8 cellular contexts compared by ENCODE assay signal in the genomic region with DNA sequence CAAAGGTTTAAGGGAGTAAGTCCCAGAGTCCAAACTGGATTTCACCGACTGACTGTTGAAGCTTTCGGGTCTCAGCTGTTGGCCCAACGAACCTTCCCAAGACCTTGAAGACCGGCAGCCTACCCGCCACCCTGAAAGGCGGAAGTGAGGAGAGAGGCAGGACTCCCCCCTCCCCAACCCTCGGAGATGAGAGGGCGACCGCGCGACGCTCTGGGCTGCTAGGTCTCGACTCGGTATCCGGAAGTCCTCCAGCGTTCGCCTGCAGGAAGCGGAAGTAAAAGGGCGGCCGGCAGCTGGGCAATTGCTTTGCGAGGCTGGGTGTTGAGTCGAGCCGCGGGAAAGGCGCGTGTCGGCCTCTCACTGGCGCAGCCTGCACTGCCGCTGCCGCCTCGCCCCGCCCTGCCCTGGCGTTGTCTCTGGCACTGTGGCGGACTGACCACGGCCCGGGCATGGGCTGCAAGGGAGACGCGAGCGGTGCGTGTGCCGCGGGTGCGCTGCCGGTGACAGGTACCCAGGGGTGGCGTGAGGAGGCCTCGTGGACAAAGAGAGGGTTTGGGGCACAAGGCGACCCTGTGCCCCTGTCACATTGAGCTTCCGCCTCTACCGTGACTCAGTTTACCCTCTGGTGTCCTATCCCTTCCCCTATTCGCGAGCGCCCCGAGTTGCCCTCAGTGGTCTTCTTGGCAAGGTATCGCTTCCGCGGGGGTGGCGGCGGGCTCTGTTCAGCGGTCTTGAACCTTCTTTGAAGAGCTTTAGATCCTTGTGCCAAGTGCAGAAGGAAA. TPM values are rescaled to one million over a fixed set of nuclear protein-coding genes. Genes with fewer than 3 reads are reported as not detected.
DNase-seq lines count a peak whose midpoint lies in the region; ATAC-seq and TF ChIP-seq lines count a peak whose summit lies in the region.

A gene with protein sequence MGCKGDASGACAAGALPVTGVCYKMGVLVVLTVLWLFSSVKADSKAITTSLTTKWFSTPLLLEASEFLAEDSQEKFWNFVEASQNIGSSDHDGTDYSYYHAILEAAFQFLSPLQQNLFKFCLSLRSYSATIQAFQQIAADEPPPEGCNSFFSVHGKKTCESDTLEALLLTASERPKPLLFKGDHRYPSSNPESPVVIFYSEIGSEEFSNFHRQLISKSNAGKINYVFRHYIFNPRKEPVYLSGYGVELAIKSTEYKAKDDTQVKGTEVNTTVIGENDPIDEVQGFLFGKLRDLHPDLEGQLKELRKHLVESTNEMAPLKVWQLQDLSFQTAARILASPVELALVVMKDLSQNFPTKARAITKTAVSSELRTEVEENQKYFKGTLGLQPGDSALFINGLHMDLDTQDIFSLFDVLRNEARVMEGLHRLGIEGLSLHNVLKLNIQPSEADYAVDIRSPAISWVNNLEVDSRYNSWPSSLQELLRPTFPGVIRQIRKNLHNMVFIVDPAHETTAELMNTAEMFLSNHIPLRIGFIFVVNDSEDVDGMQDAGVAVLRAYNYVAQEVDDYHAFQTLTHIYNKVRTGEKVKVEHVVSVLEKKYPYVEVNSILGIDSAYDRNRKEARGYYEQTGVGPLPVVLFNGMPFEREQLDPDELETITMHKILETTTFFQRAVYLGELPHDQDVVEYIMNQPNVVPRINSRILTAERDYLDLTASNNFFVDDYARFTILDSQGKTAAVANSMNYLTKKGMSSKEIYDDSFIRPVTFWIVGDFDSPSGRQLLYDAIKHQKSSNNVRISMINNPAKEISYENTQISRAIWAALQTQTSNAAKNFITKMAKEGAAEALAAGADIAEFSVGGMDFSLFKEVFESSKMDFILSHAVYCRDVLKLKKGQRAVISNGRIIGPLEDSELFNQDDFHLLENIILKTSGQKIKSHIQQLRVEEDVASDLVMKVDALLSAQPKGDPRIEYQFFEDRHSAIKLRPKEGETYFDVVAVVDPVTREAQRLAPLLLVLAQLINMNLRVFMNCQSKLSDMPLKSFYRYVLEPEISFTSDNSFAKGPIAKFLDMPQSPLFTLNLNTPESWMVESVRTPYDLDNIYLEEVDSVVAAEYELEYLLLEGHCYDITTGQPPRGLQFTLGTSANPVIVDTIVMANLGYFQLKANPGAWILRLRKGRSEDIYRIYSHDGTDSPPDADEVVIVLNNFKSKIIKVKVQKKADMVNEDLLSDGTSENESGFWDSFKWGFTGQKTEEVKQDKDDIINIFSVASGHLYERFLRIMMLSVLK (N-terminal part only) (plus strand): TSS at position 292 of the 782 bp plus-strand sequence. CDS start 158 bp downstream, at position 450.

- DNase-seq in GM10248 (ENCODE audit: extremely low spot score) (peak; percentile 97), NCI-H1105 (lab: John Stamatoyannopoulos, UW) (peak; percentile 92), SKM-1 treated with dmso at 0.1 percent for 144 hours (lab: John Stamatoyannopoulos, UW; ENCODE audit: unreplicated experiment) (peak; percentile 97), glutamatergic neuron (peak; percentile 94), osteoblast (ENCODE audit: insufficient read length, low spot score, missing footprints) (peak; percentile 97), thoracic aorta (ENCODE audit: low spot score) (peak; percentile 85)

- peaks cover 49% of the 10 kb centered on the region for H3K79me2 ChIP-seq in osteoblast (ENCODE audit: insufficient read depth, low read length)

- H3K36me3 ChIP-seq in osteoblast (ENCODE audit: insufficient read depth, low read length) = no peaks in the 10 kb centered on the region
- H3K36me3 ChIP-seq in thoracic aorta = no peaks in the 10 kb centered on the region

- H3K4me1 ChIP-seq in osteoblast (ENCODE audit: insufficient read depth, low read length) = no peaks in the 10 kb centered on the region
- H3K4me1 ChIP-seq in thoracic aorta (ENCODE audit: control insufficient read depth in 1 of 2, low read depth in 2 of 2) = peaks cover 6 to 8% of the 10 kb centered on the region in 2 donors

- peaks cover 6% of the 10 kb centered on the region for H4K20me1 ChIP-seq in osteoblast (ENCODE audit: insufficient read depth, low read length)

- H3K27me3 Mint-ChIP-seq in activated naive CD8-positive, alpha-beta T cell = no peaks in the 10 kb centered on the region
- H3K27me3 Mint-ChIP-seq in glutamatergic neuron (ENCODE audit: unreplicated experiment) = no peaks in the 10 kb centered on the region

- H3K27ac Mint-ChIP-seq in activated naive CD8-positive, alpha-beta T cell = peak within 1 kb of the TSS; percentile 94
- peak within 1 kb of the TSS; percentile 87 for H3K27ac Mint-ChIP-seq in glutamatergic neuron (ENCODE audit: unreplicated experiment)

- H3K4me2 ChIP-seq in osteoblast (ENCODE audit: insufficient read depth, low read length) = peak within 1 kb of the TSS; percentile 86

- CTCF ChIA-PET in GM10248 (lab: Yijun Ruan, JAX) = interaction anchor here (1.2 to 2.4 kb wide), 2 partner anchors 8 to 28 kb away, joined by 3 to 15 read pairs; no protein-coding TSS in a partner anchor

- H3K9me3 ChIP-seq in osteoblast (ENCODE audit: low read depth, low read length) = no peaks in the 10 kb centered on the region
- H3K9me3 ChIP-seq in thoracic aorta = no peaks in the 10 kb centered on the region

- H3K4me3 Mint-ChIP-seq in activated naive CD8-positive, alpha-beta T cell = peak within 1 kb of the TSS; percentile 88
- peak within 1 kb of the TSS; percentile 95 for H3K4me3 Mint-ChIP-seq in glutamatergic neuron (ENCODE audit: unreplicated experiment)

- TF ChIP-seq CTCF in GM10248 (IDR thresholded peaks at IDR 0.05; ENCODE audit: control extremely low read depth, extremely low read depth, low read depth, missing control alignments) = no peak
- no peak for TF ChIP-seq CTCF in glutamatergic neuron (IDR thresholded peaks at IDR 0.05; ENCODE audit: partially characterized antibody, unreplicated experiment)
- TF ChIP-seq CTCF in osteoblast (IDR thresholded peaks at IDR 0.05; ENCODE audit: extremely low read depth, low read depth, low read length) = no peak
- no peak for TF ChIP-seq CTCF in thoracic aorta (IDR thresholded peaks at IDR 0.05)

- H3K27ac ChIP-seq in osteoblast (ENCODE audit: low read depth, low read length) (peak within 1 kb of the TSS; percentile 87), thoracic aorta (peak within 1 kb of the TSS; percentile 86 to 91)

- peak; percentile 96 for ATAC-seq in HG02623 (IDR thresholded peaks at IDR 0.05; ENCODE audit: unreplicated experiment)
- ATAC-seq in thoracic aorta (ENCODE audit: insufficient number of reproducible peaks, low FRiP score, low read depth) = peak; percentile 94

- H3K4me1 Mint-ChIP-seq in activated naive CD8-positive, alpha-beta T cell (ENCODE audit: low read depth) = peaks cover 45% of the 10 kb centered on the region
- peaks cover 3% of the 10 kb centered on the region for H3K4me1 Mint-ChIP-seq in glutamatergic neuron (ENCODE audit: low read depth, unreplicated experiment)

- no peaks in the 10 kb centered on the region for H3K27me3 ChIP-seq in osteoblast (ENCODE audit: insufficient read depth, low read length)
- no peaks in the 10 kb centered on the region for H3K27me3 ChIP-seq in thoracic aorta (replicated peaks; ENCODE audit: insufficient read depth)

- POLR2A ChIA-PET in GM10248 (lab: Yijun Ruan, JAX) = interaction anchor here (0.5 to 1.7 kb wide), 5 partner anchors 10 to 308 kb away, joined by 3 to 4 read pairs (median 4); no protein-coding TSS in a partner anchor

- peak within 1 kb of the TSS; percentile 91 for H2AFZ ChIP-seq in osteoblast (ENCODE audit: low read length)

- H3K9me3 Mint-ChIP-seq in activated naive CD8-positive, alpha-beta T cell (ENCODE audit: low read depth) = no peaks in the 10 kb centered on the region
- no peaks in the 10 kb centered on the region for H3K9me3 Mint-ChIP-seq in glutamatergic neuron (ENCODE audit: unreplicated experiment)

- H3K4me3 ChIP-seq in osteoblast (ENCODE audit: insufficient read depth, low read length) (peak within 1 kb of the TSS; percentile 94), thoracic aorta (peak within 1 kb of the TSS; percentile 90)

- H3K36me3 Mint-ChIP-seq in activated naive CD8-positive, alpha-beta T cell = no peaks in the 10 kb centered on the region
- no peaks in the 10 kb centered on the region for H3K36me3 Mint-ChIP-seq in glutamatergic neuron (ENCODE audit: unreplicated experiment)

RNA-seq across cellular contexts. Expression of the gene that starts here (rescaled TPM):
- total RNA-seq in glutamatergic neuron (ENCODE audit: unreplicated experiment) (67.9 TPM), osteoblast (67.8 and 80.0 TPM in 2 replicates), thoracic aorta (10 to 100 TPM; 71.3 to 86.2 TPM)

Comparison
In these comparisons a context has a peak if more than half of its experiments do, and no peak if none do; other contexts are left out.
1. Peak in every context shown above with its lines: DNase-seq, ATAC-seq, H3K4me3 ChIP-seq and H3K27ac ChIP-seq.